In the genomic region with DNA sequence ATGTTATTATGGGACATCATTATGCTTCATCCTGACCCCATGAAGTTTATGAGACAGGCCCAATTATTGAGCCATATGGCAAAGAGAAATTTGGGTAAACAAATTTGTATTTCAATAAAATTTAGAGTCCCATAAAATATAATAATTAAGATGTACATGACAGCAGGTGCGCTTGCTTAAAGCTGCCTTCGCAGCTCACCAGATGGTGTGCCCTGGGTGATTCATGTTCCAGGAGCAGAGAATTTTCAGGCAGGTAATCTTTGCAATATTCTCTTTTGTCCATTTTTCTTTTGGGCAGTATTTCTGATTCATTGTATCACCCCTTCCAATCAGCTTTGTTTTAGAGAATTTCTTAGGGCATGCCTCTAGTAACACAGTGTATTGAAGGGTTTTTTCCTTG, we compare ENCODE assay signal across 22 cellular contexts.
DNase-seq lines count a peak whose midpoint lies in the region; ATAC-seq and TF ChIP-seq lines count a peak whose summit lies in the region.
"Had no signal": no experiment of that assay in that cellular context is flagged by ENCODE, and none has a peak within 500 bp of the region (broad histone marks: within the 10 kb centered on the region; RNA-seq: fewer than 3 reads in every experiment).

No MANE protein-coding gene starts in this region.

- no peaks in the 10 kb centered on the region for H3K36me3 ChIP-seq in iPS-18a (ENCODE audit: control insufficient read depth, low read depth, low read length)
- H3K36me3 ChIP-seq in brain microvascular endothelial cell (replicated peaks), result no peaks in the 10 kb centered on the region
- H3K36me3 ChIP-seq: SJCRH30 had no signal

- H3K4me3 ChIP-seq in iPS-18a (ENCODE audit: low read length) (peak overlapping the region; percentile 8), brain microvascular endothelial cell (ENCODE audit: low read depth, low read length) (no peak overlapping the region)
- H3K4me3 ChIP-seq: K562, SJCRH30 had no signal

- H3K9me3 ChIP-seq in iPS-18a (ENCODE audit: control insufficient read depth, low read depth, low read length), result no peaks in the 10 kb centered on the region
- H3K9me3 ChIP-seq: SJCRH30 had no signal

- TF ChIP-seq CTCF in brain microvascular endothelial cell (IDR thresholded peaks at IDR 0.05; ENCODE audit: low read depth, low read length, missing control alignments), result no peak

- no peak overlapping the region for H3K9ac ChIP-seq in iPS-18a (ENCODE audit: low read length)

- H3K27me3 ChIP-seq in iPS-18a (ENCODE audit: control insufficient read depth, insufficient read depth, low read length), result no peaks in the 10 kb centered on the region
- no peaks in the 10 kb centered on the region for H3K27me3 ChIP-seq in brain microvascular endothelial cell (replicated peaks)

- no peak for ATAC-seq in HG03442 (IDR thresholded peaks at IDR 0.05; ENCODE audit: unreplicated experiment)
- ATAC-seq: CD8-positive, alpha-beta T cell; HepG2; K562; T-cell had no signal

- in situ Hi-C loops in brain microvascular endothelial cell (cut with HindIII; ENCODE audit: low pct_ligation_motif_present, low sequenced_read_pairs), result no loop called here

- DNase-seq in NCI-H82 (lab: John Stamatoyannopoulos, UW) (peak; percentile 28), NCI-H82 treated with DMSO at 0.1 percent for 48 hours (lab: John Stamatoyannopoulos, UW; ENCODE audit: unreplicated experiment) (no peak), NCI-H69 (lab: John Stamatoyannopoulos, UW) (peak; percentile 79), brain microvascular endothelial cell (no peak), T-helper 2 cell (no peak)
- DNase-seq: AML-193; CD8-positive, alpha-beta T cell; EL; H9; HFFc6; MM.1S; NCI-H1048; NCI-H1417 treated with DMSO at 0.1 percent for 48 hours; NCI-H2029; NCI-H345; OCI-M1; SJCRH30; T-cell had no signal

- no peak overlapping the region for H3K27ac ChIP-seq in iPS-18a (ENCODE audit: low read length)
- no peak overlapping the region for H3K27ac ChIP-seq in brain microvascular endothelial cell
- H3K27ac ChIP-seq: SJCRH30 had no signal

- peaks cover 15% of the 10 kb centered on the region for H3K4me1 ChIP-seq in iPS-18a (ENCODE audit: control insufficient read depth, low read depth, low read length)
- H3K4me1 ChIP-seq: SJCRH30 had no signal

Comparison
In these comparisons a context has a peak if more than half of its experiments do, and no peak if none do; other contexts are left out.
1. DNase-seq: peak in NCI-H82 (single experiment) and NCI-H69 (single experiment); none in NCI-H82 treated with DMSO at 0.1 percent for 48 hours (single experiment), brain microvascular endothelial cell (single experiment) and T-helper 2 cell (0 of 5).